ENCODE assay signal across 21 cellular contexts in genomic region chr1:230793463-230793745, GRCh38. TPM values are rescaled to one million over a fixed set of nuclear protein-coding genes. Genes with fewer than 3 reads are reported as not detected.
A peak's percentile ranks its signal among the peaks of the same experiment; 100 is the strongest.
DNase-seq lines count a peak whose midpoint lies in the region; ATAC-seq and TF ChIP-seq lines count a peak whose summit lies in the region.
"Had no signal": no experiment of that assay in that cellular context is flagged by ENCODE, and none has a peak within 500 bp of the region (broad histone marks: within the 10 kb centered on the region; RNA-seq: fewer than 3 reads in every experiment).

No MANE protein-coding gene starts in this region.

- no peaks in the 10 kb centered on the region for H3K79me1 ChIP-seq in neuronal stem cell (ENCODE audit: low read depth, low read length)

- DNase-seq in AG20443 (ENCODE audit: low spot score) (peak; percentile 1), D341Med (ENCODE audit: low spot score) (peak; percentile 24), neuronal stem cell (ENCODE audit: low spot score) (no peak), neural progenitor cell (ENCODE audit: low spot score) (no peak), GM23248 (no peak), NCI-H187 treated with DMSO at 0.1 percent for 48 hours (lab: John Stamatoyannopoulos, UW) (no peak)
- DNase-seq: 8988T; BE2C; C1 segment of cervical spinal cord; Calu3; CD4-positive, alpha-beta memory T cell; COR-L47; DMS153; DND-41; H9 had no signal

- H2BK15ac ChIP-seq in neuronal stem cell (ENCODE audit: low read length): no peak overlapping the region

- TF ChIP-seq CTCF in brain (conservative IDR thresholded peaks at IDR 0.05): no peak
- no peak for TF ChIP-seq CTCF in neural progenitor cell (IDR thresholded peaks at IDR 0.05)

- H3K9ac ChIP-seq in neuronal stem cell (ENCODE audit: low read depth, low read length, poor library complexity): no peak overlapping the region
- no peak overlapping the region for H3K9ac ChIP-seq in neural progenitor cell
- H3K9ac ChIP-seq in GM23248: no peak overlapping the region

- H3K27me3 ChIP-seq in neuronal stem cell (ENCODE audit: control insufficient read depth in 3 of 3, insufficient read depth in 3 of 3, low read depth in 1 of 3, low read length in 3 of 3): no peaks in the 10 kb centered on the region
- H3K27me3 ChIP-seq in neural progenitor cell: peaks cover 17% of the 10 kb centered on the region
- H3K27me3 ChIP-seq in GM23248 (replicated peaks; ENCODE audit: insufficient read depth): no peaks in the 10 kb centered on the region; the same call in 1 of the 2 replicates

- H3K27ac ChIP-seq in neuronal stem cell (replicated peaks; ENCODE audit: low read length) (no peak overlapping the region), neural progenitor cell (no peak overlapping the region), GM23248 (no peak overlapping the region)
- H3K27ac ChIP-seq: A549 had no signal

- H3K4me3 Mint-ChIP-seq in brain: no peak overlapping the region
- H3K4me3 Mint-ChIP-seq in neural progenitor cell: no peak overlapping the region
- H3K4me3 Mint-ChIP-seq: CD4-positive, alpha-beta memory T cell; GM23338; H9 had no signal

- no peak overlapping the region for H2BK5ac ChIP-seq in neuronal stem cell (ENCODE audit: low read length)

- H4K8ac ChIP-seq in neuronal stem cell (ENCODE audit: low read depth, low read length): no peak overlapping the region

- H3K27me3 Mint-ChIP-seq in brain (no peaks in the 10 kb centered on the region), neural progenitor cell (ENCODE audit: insufficient read depth, low read depth) (peaks cover 4% of the 10 kb centered on the region)

- peak overlapping the region; percentile 41 for H2AK5ac ChIP-seq in neuronal stem cell (ENCODE audit: low read depth, low read length)

- H3K18ac ChIP-seq in neuronal stem cell (ENCODE audit: low read length): peak overlapping the region; percentile 32

- H3F3A ChIP-seq in neural progenitor cell (ENCODE audit: low read depth): no peaks in the 10 kb centered on the region
- H3F3A ChIP-seq in GM23248 (ENCODE audit: insufficient read depth): no peaks in the 10 kb centered on the region

- H3K36me3 Mint-ChIP-seq in brain (no peaks in the 10 kb centered on the region), neural progenitor cell (no peaks in the 10 kb centered on the region)
- H3K36me3 Mint-ChIP-seq: CD4-positive, alpha-beta memory T cell had no signal

- H3K9me2 ChIP-seq in GM23248 (ENCODE audit: insufficient read depth): no peaks in the 10 kb centered on the region

- H3K4me2 ChIP-seq in neuronal stem cell (ENCODE audit: insufficient read depth, low read length, poor library complexity, severe bottlenecking) (no peak overlapping the region), neural progenitor cell (no peak overlapping the region), GM23248 (ENCODE audit: unreplicated experiment) (no peak overlapping the region)
- H3K4me2 ChIP-seq: A549, GM23338 had no signal

- H3K4me1 ChIP-seq in neuronal stem cell (ENCODE audit: control insufficient read depth in 2 of 2, insufficient read depth in 1 of 2, low read depth in 1 of 2, low read length in 2 of 2): peaks cover 0 to 4% of the 10 kb centered on the region in 2 donors
- no peaks in the 10 kb centered on the region for H3K4me1 ChIP-seq in neural progenitor cell
- no peaks in the 10 kb centered on the region for H3K4me1 ChIP-seq in GM23248 (ENCODE audit: insufficient read depth)
- H3K4me1 ChIP-seq: A549, BE2C had no signal

- H4K20me1 ChIP-seq in neural progenitor cell (ENCODE audit: low read depth): no peaks in the 10 kb centered on the region
- no peaks in the 10 kb centered on the region for H4K20me1 ChIP-seq in GM23248 (ENCODE audit: insufficient read depth)

- no peaks in the 10 kb centered on the region for H3K9me3 Mint-ChIP-seq in brain
- H3K9me3 Mint-ChIP-seq in neural progenitor cell: peaks cover 2% of the 10 kb centered on the region
- H3K9me3 Mint-ChIP-seq: CD4-positive, alpha-beta memory T cell; GM23338; H9 had no signal

- H3K4me3 ChIP-seq in neuronal stem cell (ENCODE audit: low read length in 2 of 2) (no peak overlapping the region), neural progenitor cell (no peak overlapping the region), GM23248 (no peak overlapping the region)
- H3K4me3 ChIP-seq: A549, GM12878, GM23338 had no signal

- H3K4ac ChIP-seq in neuronal stem cell (ENCODE audit: low read length): no peak overlapping the region

- no peak overlapping the region for H2BK12ac ChIP-seq in neuronal stem cell (ENCODE audit: low read length)

- H3K27ac Mint-ChIP-seq in brain (peak overlapping the region; percentile 53 to 76 (median 69)), neural progenitor cell (no peak overlapping the region)
- H3K27ac Mint-ChIP-seq: GM23338, H9 had no signal

- H3K14ac ChIP-seq in neuronal stem cell (ENCODE audit: low read length): no peak overlapping the region

- ATAC-seq in HG03432 (IDR thresholded peaks at IDR 0.05; ENCODE audit: unreplicated experiment): no peak
- ATAC-seq: A549, HCT116 had no signal

- H4K91ac ChIP-seq in neuronal stem cell (ENCODE audit: low read depth, low read length, poor library complexity): no peak overlapping the region

- H3K9me3 ChIP-seq in neuronal stem cell (replicated peaks in 1 of 2; ENCODE audit: control insufficient read depth in 2 of 2, insufficient read depth in 1 of 2, low read depth in 1 of 2, low read length in 2 of 2): no peaks in the 10 kb centered on the region
- no peaks in the 10 kb centered on the region for H3K9me3 ChIP-seq in neural progenitor cell (ENCODE audit: low read depth)
- H3K9me3 ChIP-seq in GM23248 (ENCODE audit: low read depth): no peaks in the 10 kb centered on the region
- H3K9me3 ChIP-seq: A549, BE2C had no signal

- in situ Hi-C loops in GM23248 (cut with MboI): loop anchor here (10.0 kb wide), 2 partner anchors 131 to 411 kb away; no protein-coding TSS in a partner anchor

- no peak overlapping the region for H3K23ac ChIP-seq in neuronal stem cell (ENCODE audit: low read depth, low read length, poor library complexity)

- H3K79me2 ChIP-seq in neural progenitor cell (ENCODE audit: low read depth) (no peaks in the 10 kb centered on the region), GM23248 (ENCODE audit: insufficient read depth) (no peaks in the 10 kb centered on the region)

- H3K4me1 Mint-ChIP-seq in brain: peaks cover 36% of the 10 kb centered on the region
- H3K4me1 Mint-ChIP-seq in neural progenitor cell: peaks cover 22% of the 10 kb centered on the region
- H3K4me1 Mint-ChIP-seq: CD4-positive, alpha-beta memory T cell had no signal

- H2AFZ ChIP-seq in neuronal stem cell (ENCODE audit: low read length) (no peak overlapping the region), neural progenitor cell (replicated peaks) (no peak overlapping the region), GM23248 (no peak overlapping the region)
- H2AFZ ChIP-seq: GM23338 had no signal

- H2BK120ac ChIP-seq in neuronal stem cell (ENCODE audit: low read depth, low read length): no peak overlapping the region

- no CpG with 5 or more reads among the region's 9 CpGs for WGBS in neuronal stem cell (ENCODE audit: extremely low coverage in 2 of 2, insufficient read length in 2 of 2, insufficient replicate concordance in 1 of 2), 2 donors
- WGBS in GM23248 (ENCODE audit: low coverage in 1 of 2, low lambda C conversion rate in 2 of 2, missing lambda C conversion rate in 2 of 2), 2 experiments: 84 to 89% methylated on average over 9 of the region's 9 CpGs

- H3K36me3 ChIP-seq in neuronal stem cell (replicated peaks in 1 of 2; ENCODE audit: control insufficient read depth in 2 of 2, insufficient read depth in 2 of 2, low read length in 2 of 2) (no peaks in the 10 kb centered on the region), neural progenitor cell (no peaks in the 10 kb centered on the region), GM23248 (ENCODE audit: low read depth) (no peaks in the 10 kb centered on the region)
- H3K36me3 ChIP-seq: BE2C had no signal

RNA-seq across cellular contexts. Expression of gene CAPN9, which starts 46.2 kb away (rescaled TPM):
- polyA plus RNA-seq in brain (ENCODE audit: insufficient read depth, low read depth, low replicate concordance): 2.0 TPM
- polyA plus RNA-seq in neuronal stem cell (2013, experiment 1 of 2): 0.15 TPM
- 0.26 TPM for polyA plus RNA-seq in neuronal stem cell (2013, experiment 2 of 2)
- total RNA-seq in neural progenitor cell (ENCODE audit: low replicate concordance): 0.15 and 0.19 TPM in 2 replicates
- not detected in 2 replicates for total RNA-seq in GM23248 (2014; rRNA removed; shearing (Covaris generic))
- polyA plus RNA-seq in GM23248 (2016; fragmentation: Nextera tagmentation; extraction: Ambion mirVana): not detected in 2 replicates
- total RNA-seq: Calu3; CD4-positive, alpha-beta memory T cell; GM12878 had no signal
- polyA plus RNA-seq: A549, GM12878, GM23338 had no signal

Comparison
In these comparisons a context has a peak if more than half of its experiments do, and no peak if none do; other contexts are left out.
1. DNase-seq: peak in AG20443 (single experiment) and D341Med (single experiment); none in neuronal stem cell (single experiment), neural progenitor cell (single experiment), GM23248 (single experiment) and NCI-H187 treated with DMSO at 0.1 percent for 48 hours (single experiment).